Comparison of ENCODE assay signal across 21 cellular contexts in the genomic region with DNA sequence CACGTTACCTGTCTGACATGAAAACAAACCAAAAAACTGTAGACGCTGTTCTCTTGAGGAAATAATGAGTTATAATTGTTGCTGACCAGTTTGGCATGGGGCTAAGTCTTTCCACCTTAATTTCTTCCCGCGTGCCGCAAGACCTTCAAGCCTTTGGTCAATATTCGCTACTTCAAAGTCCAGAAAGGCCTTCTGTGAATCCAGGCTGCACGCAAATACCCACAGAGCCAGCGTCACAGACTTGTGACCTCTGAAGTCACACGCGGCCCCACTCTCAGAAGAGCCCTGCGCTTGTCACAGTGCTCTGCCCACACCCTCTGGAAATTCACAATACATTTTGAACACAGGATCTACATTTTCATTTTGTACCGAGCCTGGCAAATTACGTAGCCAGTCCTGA.
"Had no signal": no experiment of that assay in that cellular context is flagged by ENCODE, and none has a peak within 500 bp of the region (broad histone marks: within the 10 kb centered on the region; RNA-seq: fewer than 3 reads in every experiment).

No MANE protein-coding gene starts in this region.

- DNase-seq: IMR-90, Kasumi-1, MM.1S, NCI-H1092 treated with DMSO at 0.1 percent for 48 hours, NCI-H1436, NCI-H187, NCI-H2029, NCI-H2081 treated with DMSO at 0.1 percent for 48 hours, NCI-H2171, NCI-H226, NCI-H446, NCI-H510A, NCI-H524 treated with DMSO at 0.1 percent for 48 hours, NCI-H69, NCI-H774, Right ventricle myocardium superior, RPMI8226, SIG-M5, SK-N-SH had no signal

- H3K9me3 ChIP-seq: SK-N-SH had no signal

- H3K27ac ChIP-seq: HL-60, KMS-11 had no signal

- H3K9ac ChIP-seq: KMS-11, SK-N-SH had no signal

- H3K4me2 ChIP-seq: KMS-11, SK-N-SH had no signal
